In the genomic region with DNA sequence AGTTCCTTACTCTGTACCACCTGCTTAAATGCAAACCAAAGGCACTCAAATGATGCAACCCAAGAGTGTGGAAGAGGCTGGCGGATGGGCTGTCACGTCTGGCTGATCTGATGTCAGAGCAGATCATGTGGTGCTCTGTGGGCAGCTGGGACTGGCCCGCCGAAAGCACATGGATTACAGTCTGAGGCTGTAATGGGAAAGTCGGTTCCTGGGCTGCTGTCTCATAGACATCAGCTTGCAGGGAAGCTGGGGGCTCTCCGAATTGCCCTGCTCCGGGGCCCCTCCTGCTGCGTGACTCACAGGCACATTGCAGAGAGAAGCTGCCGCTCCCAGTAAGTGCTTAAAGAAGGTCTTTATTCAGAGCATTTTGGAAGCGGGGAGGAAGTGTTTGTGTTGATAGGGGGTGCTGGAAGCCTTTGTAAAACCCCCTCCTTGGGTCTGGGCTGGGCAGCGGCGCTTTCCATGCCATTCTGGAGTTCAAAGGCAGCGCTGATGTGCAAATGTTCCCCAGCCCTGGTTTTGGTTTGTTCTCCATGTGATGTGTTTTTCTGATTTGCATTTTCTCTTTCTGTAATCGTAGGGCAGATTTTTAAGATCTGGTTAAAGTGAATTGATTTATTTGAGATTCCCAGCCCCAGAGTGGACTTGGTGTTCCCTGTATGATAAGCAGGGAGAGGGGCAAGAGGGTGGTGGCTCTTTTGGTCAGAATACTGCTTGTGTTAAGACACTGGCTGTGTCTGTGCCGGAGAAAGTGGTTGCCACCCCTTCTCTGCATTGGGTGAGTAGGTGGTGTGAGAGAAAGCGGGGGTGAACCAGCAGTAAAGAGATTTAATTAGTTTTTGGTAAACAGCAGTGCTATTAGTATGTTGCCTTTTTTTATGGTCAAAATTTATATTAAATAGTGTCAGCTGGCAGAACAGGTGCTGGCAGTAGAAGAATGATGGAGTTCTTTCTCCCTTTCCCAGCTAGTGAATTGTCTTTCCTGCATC, we compare ENCODE assay signal across 1 cellular context.
A peak's percentile ranks its signal among the peaks of the same experiment; 100 is the strongest.
TF ChIP-seq lines count a peak whose summit lies in the region.

No MANE protein-coding gene starts in this region.

TF ChIP-seq in H1, 55 proteins besides CTCF, POLR2A, EP300 and RAD21 (continued from another document):
- TF ChIP-seq CBX8 (IDR thresholded peaks at IDR 0.05; ENCODE audit: borderline replicate concordance, low read depth, low read length): no peak
- no peak for TF ChIP-seq TAF7 (optimal IDR thresholded peaks at IDR 0.05; ENCODE audit: borderline replicate concordance, low read depth, low read length)
- no peak for TF ChIP-seq SP4 (IDR thresholded peaks at IDR 0.05; ENCODE audit: low read length)
- no peak; the same call in 1 of the 2 replicates for TF ChIP-seq YY1 (IDR thresholded peaks at IDR 0.05; ENCODE audit: low read depth, low read length)
- peak; percentile 66; the same call in 1 of the 2 replicates for TF ChIP-seq ATF2 (IDR thresholded peaks at IDR 0.05; ENCODE audit: low read length)
- TF ChIP-seq KDM5A (IDR thresholded peaks at IDR 0.05; ENCODE audit: low read length): no peak
- TF ChIP-seq CREB1 (IDR thresholded peaks at IDR 0.05): peak; percentile 82
- no peak for TF ChIP-seq EGR1 (IDR thresholded peaks at IDR 0.05; ENCODE audit: borderline replicate concordance, low read depth, low read length)
- TF ChIP-seq RFX5 (IDR thresholded peaks at IDR 0.05; ENCODE audit: borderline replicate concordance, low read depth, low read length): no peak
- TF ChIP-seq E2F6 (IDR thresholded peaks at IDR 0.05): peak; percentile 61
- no peak for TF ChIP-seq SP2 (IDR thresholded peaks at IDR 0.05; ENCODE audit: low read length)
- TF ChIP-seq SRF (IDR thresholded peaks at IDR 0.05; ENCODE audit: low read depth, low read length): no peak
- no peak for TF ChIP-seq TEAD4 (IDR thresholded peaks at IDR 0.05; ENCODE audit: low read depth, low read length)
- no peak for TF ChIP-seq EZH2 (IDR thresholded peaks at IDR 0.05; ENCODE audit: low read depth, low read length, severe bottlenecking)
- no peak for TF ChIP-seq CHD1 (IDR thresholded peaks at IDR 0.05; ENCODE audit: low read depth, low read length)
- no peak for TF ChIP-seq FOSL1 (IDR thresholded peaks at IDR 0.05; ENCODE audit: insufficient read depth, low read depth, low read length)
- peak; percentile 51; the same call in 1 of the 2 replicates for TF ChIP-seq TAF1 (IDR thresholded peaks at IDR 0.05; ENCODE audit: low read depth, low read length)
- TF ChIP-seq POU5F1 (IDR thresholded peaks at IDR 0.05; ENCODE audit: low read depth, low read length): no peak
- no peak for TF ChIP-seq BACH1 (IDR thresholded peaks at IDR 0.05; ENCODE audit: low read length)
- no peak for TF ChIP-seq ZNF274 (IDR thresholded peaks at IDR 0.05; ENCODE audit: borderline replicate concordance, extremely low read depth, low read length)
- TF ChIP-seq HDAC6 (IDR thresholded peaks at IDR 0.05; ENCODE audit: low read depth, low read length): no peak
- TF ChIP-seq, protein P1, sequence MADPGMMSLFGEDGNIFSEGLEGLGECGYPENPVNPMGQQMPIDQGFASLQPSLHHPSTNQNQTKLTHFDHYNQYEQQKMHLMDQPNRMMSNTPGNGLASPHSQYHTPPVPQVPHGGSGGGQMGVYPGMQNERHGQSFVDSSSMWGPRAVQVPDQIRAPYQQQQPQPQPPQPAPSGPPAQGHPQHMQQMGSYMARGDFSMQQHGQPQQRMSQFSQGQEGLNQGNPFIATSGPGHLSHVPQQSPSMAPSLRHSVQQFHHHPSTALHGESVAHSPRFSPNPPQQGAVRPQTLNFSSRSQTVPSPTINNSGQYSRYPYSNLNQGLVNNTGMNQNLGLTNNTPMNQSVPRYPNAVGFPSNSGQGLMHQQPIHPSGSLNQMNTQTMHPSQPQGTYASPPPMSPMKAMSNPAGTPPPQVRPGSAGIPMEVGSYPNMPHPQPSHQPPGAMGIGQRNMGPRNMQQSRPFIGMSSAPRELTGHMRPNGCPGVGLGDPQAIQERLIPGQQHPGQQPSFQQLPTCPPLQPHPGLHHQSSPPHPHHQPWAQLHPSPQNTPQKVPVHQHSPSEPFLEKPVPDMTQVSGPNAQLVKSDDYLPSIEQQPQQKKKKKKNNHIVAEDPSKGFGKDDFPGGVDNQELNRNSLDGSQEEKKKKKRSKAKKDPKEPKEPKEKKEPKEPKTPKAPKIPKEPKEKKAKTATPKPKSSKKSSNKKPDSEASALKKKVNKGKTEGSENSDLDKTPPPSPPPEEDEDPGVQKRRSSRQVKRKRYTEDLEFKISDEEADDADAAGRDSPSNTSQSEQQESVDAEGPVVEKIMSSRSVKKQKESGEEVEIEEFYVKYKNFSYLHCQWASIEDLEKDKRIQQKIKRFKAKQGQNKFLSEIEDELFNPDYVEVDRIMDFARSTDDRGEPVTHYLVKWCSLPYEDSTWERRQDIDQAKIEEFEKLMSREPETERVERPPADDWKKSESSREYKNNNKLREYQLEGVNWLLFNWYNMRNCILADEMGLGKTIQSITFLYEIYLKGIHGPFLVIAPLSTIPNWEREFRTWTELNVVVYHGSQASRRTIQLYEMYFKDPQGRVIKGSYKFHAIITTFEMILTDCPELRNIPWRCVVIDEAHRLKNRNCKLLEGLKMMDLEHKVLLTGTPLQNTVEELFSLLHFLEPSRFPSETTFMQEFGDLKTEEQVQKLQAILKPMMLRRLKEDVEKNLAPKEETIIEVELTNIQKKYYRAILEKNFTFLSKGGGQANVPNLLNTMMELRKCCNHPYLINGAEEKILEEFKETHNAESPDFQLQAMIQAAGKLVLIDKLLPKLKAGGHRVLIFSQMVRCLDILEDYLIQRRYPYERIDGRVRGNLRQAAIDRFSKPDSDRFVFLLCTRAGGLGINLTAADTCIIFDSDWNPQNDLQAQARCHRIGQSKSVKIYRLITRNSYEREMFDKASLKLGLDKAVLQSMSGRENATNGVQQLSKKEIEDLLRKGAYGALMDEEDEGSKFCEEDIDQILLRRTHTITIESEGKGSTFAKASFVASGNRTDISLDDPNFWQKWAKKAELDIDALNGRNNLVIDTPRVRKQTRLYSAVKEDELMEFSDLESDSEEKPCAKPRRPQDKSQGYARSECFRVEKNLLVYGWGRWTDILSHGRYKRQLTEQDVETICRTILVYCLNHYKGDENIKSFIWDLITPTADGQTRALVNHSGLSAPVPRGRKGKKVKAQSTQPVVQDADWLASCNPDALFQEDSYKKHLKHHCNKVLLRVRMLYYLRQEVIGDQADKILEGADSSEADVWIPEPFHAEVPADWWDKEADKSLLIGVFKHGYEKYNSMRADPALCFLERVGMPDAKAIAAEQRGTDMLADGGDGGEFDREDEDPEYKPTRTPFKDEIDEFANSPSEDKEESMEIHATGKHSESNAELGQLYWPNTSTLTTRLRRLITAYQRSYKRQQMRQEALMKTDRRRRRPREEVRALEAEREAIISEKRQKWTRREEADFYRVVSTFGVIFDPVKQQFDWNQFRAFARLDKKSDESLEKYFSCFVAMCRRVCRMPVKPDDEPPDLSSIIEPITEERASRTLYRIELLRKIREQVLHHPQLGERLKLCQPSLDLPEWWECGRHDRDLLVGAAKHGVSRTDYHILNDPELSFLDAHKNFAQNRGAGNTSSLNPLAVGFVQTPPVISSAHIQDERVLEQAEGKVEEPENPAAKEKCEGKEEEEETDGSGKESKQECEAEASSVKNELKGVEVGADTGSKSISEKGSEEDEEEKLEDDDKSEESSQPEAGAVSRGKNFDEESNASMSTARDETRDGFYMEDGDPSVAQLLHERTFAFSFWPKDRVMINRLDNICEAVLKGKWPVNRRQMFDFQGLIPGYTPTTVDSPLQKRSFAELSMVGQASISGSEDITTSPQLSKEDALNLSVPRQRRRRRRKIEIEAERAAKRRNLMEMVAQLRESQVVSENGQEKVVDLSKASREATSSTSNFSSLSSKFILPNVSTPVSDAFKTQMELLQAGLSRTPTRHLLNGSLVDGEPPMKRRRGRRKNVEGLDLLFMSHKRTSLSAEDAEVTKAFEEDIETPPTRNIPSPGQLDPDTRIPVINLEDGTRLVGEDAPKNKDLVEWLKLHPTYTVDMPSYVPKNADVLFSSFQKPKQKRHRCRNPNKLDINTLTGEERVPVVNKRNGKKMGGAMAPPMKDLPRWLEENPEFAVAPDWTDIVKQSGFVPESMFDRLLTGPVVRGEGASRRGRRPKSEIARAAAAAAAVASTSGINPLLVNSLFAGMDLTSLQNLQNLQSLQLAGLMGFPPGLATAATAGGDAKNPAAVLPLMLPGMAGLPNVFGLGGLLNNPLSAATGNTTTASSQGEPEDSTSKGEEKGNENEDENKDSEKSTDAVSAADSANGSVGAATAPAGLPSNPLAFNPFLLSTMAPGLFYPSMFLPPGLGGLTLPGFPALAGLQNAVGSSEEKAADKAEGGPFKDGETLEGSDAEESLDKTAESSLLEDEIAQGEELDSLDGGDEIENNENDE (IDR thresholded peaks at IDR 0.05; ENCODE audit: insufficient replicate concordance, low read length): peak; percentile 34
- no peak for TF ChIP-seq SUZ12 (IDR thresholded peaks at IDR 0.05; ENCODE audit: low read length)
- TF ChIP-seq GTF2F1 (IDR thresholded peaks at IDR 0.05; ENCODE audit: borderline replicate concordance, low read depth, low read length): no peak
- no peak for TF ChIP-seq SIRT6 (IDR thresholded peaks at IDR 0.05; ENCODE audit: low read length)
- no peak for TF ChIP-seq GABPA (IDR thresholded peaks at IDR 0.05; ENCODE audit: borderline replicate concordance, insufficient read depth, low read length)
- TF ChIP-seq SAP30 (IDR thresholded peaks at IDR 0.05; ENCODE audit: insufficient read depth, insufficient replicate concordance, low read length): peak; percentile 97
- TF ChIP-seq HDAC2 (IDR thresholded peaks at IDR 0.05; ENCODE audit: borderline replicate concordance in 1 of 2, low read depth in 2 of 2, low read length in 2 of 2): 0 out of 4 replicates have a peak, but pooled peaks have one; percentile 14 to 28
- no peak for TF ChIP-seq NANOG (IDR thresholded peaks at IDR 0.05; ENCODE audit: insufficient read depth, low read depth, low read length, poor library complexity, severe bottlenecking)
- TF ChIP-seq JUN (IDR thresholded peaks at IDR 0.05; ENCODE audit: low read depth, low read length): no peak
- TF ChIP-seq, protein P2, sequence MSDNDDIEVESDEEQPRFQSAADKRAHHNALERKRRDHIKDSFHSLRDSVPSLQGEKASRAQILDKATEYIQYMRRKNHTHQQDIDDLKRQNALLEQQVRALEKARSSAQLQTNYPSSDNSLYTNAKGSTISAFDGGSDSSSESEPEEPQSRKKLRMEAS (IDR thresholded peaks at IDR 0.05): peak; percentile 95
- TF ChIP-seq MAFK (IDR thresholded peaks at IDR 0.05; ENCODE audit: low read depth, low read length): no peak
- no peak for TF ChIP-seq NRF1 (IDR thresholded peaks at IDR 0.05; ENCODE audit: low read depth, low read length)
- no peak for TF ChIP-seq RXRA (IDR thresholded peaks at IDR 0.05; ENCODE audit: insufficient read depth, low read depth, low read length)
- TF ChIP-seq JUND (IDR thresholded peaks at IDR 0.05; ENCODE audit: low read length): 0 out of 2 replicates have a peak, but pooled peaks have one; percentile 72
- TF ChIP-seq BRCA1 (IDR thresholded peaks at IDR 0.05; ENCODE audit: low read depth, low read length): no peak
- TF ChIP-seq CBX5 (IDR thresholded peaks at IDR 0.05; ENCODE audit: low read depth, low read length): no peak
- peak; percentile 27 for TF ChIP-seq KDM4A (IDR thresholded peaks at IDR 0.05; ENCODE audit: low read depth, low read length, severe bottlenecking)
- TF ChIP-seq ATF3 (IDR thresholded peaks at IDR 0.05; ENCODE audit: insufficient read depth, low read depth, low read length): peak; percentile 24; the same call in 1 of the 2 replicates
- TF ChIP-seq SIN3A (conservative IDR thresholded peaks at IDR 0.05 in 1 of 2, IDR thresholded peaks at IDR 0.05 in 1 of 2; ENCODE audit: low read depth in 1 of 2, low read length in 2 of 2): peak; percentile 96 to 97
- TF ChIP-seq CHD2 (IDR thresholded peaks at IDR 0.05; ENCODE audit: low read length): no peak
- 0 out of 2 replicates have a peak, but pooled peaks have one; percentile 37 for TF ChIP-seq POLR2AphosphoS5 (IDR thresholded peaks at IDR 0.05; ENCODE audit: low read depth, low read length)
- no peak for TF ChIP-seq TCF12 (IDR thresholded peaks at IDR 0.05; ENCODE audit: low read depth, low read length)
- peak; percentile 71 for TF ChIP-seq ASH2L (IDR thresholded peaks at IDR 0.05; ENCODE audit: low read length)
- no peak for TF ChIP-seq RNF2 (IDR thresholded peaks at IDR 0.05; ENCODE audit: borderline replicate concordance, low read depth, low read length, missing control alignments, poor library complexity, severe bottlenecking)
- TF ChIP-seq SIX5 (IDR thresholded peaks at IDR 0.05; ENCODE audit: low read depth, low read length): no peak
- TF ChIP-seq CTBP2 (IDR thresholded peaks at IDR 0.05; ENCODE audit: borderline replicate concordance, insufficient read depth, insufficient read length, low read length): peak; percentile 89
- TF ChIP-seq PHF8 (conservative IDR thresholded peaks at IDR 0.05; ENCODE audit: low read depth, low read length): no peak
- peak; percentile 61; the same call in 1 of the 2 replicates for TF ChIP-seq TBP (IDR thresholded peaks at IDR 0.05; ENCODE audit: low read depth, low read length)
- TF ChIP-seq SP1 (IDR thresholded peaks at IDR 0.05; ENCODE audit: low read depth, low read length): no peak
